ENCODE assay signal across 1 cellular context in genomic region chr12:109947511-109947910, GRCh38.
TF ChIP-seq lines count a peak whose summit lies in the region.

No MANE protein-coding gene starts in this region.

TF ChIP-seq in GM23338, 12 proteins besides CTCF, POLR2A, EP300 and RAD21 (continued from another document):
- TF ChIP-seq, protein P1, sequence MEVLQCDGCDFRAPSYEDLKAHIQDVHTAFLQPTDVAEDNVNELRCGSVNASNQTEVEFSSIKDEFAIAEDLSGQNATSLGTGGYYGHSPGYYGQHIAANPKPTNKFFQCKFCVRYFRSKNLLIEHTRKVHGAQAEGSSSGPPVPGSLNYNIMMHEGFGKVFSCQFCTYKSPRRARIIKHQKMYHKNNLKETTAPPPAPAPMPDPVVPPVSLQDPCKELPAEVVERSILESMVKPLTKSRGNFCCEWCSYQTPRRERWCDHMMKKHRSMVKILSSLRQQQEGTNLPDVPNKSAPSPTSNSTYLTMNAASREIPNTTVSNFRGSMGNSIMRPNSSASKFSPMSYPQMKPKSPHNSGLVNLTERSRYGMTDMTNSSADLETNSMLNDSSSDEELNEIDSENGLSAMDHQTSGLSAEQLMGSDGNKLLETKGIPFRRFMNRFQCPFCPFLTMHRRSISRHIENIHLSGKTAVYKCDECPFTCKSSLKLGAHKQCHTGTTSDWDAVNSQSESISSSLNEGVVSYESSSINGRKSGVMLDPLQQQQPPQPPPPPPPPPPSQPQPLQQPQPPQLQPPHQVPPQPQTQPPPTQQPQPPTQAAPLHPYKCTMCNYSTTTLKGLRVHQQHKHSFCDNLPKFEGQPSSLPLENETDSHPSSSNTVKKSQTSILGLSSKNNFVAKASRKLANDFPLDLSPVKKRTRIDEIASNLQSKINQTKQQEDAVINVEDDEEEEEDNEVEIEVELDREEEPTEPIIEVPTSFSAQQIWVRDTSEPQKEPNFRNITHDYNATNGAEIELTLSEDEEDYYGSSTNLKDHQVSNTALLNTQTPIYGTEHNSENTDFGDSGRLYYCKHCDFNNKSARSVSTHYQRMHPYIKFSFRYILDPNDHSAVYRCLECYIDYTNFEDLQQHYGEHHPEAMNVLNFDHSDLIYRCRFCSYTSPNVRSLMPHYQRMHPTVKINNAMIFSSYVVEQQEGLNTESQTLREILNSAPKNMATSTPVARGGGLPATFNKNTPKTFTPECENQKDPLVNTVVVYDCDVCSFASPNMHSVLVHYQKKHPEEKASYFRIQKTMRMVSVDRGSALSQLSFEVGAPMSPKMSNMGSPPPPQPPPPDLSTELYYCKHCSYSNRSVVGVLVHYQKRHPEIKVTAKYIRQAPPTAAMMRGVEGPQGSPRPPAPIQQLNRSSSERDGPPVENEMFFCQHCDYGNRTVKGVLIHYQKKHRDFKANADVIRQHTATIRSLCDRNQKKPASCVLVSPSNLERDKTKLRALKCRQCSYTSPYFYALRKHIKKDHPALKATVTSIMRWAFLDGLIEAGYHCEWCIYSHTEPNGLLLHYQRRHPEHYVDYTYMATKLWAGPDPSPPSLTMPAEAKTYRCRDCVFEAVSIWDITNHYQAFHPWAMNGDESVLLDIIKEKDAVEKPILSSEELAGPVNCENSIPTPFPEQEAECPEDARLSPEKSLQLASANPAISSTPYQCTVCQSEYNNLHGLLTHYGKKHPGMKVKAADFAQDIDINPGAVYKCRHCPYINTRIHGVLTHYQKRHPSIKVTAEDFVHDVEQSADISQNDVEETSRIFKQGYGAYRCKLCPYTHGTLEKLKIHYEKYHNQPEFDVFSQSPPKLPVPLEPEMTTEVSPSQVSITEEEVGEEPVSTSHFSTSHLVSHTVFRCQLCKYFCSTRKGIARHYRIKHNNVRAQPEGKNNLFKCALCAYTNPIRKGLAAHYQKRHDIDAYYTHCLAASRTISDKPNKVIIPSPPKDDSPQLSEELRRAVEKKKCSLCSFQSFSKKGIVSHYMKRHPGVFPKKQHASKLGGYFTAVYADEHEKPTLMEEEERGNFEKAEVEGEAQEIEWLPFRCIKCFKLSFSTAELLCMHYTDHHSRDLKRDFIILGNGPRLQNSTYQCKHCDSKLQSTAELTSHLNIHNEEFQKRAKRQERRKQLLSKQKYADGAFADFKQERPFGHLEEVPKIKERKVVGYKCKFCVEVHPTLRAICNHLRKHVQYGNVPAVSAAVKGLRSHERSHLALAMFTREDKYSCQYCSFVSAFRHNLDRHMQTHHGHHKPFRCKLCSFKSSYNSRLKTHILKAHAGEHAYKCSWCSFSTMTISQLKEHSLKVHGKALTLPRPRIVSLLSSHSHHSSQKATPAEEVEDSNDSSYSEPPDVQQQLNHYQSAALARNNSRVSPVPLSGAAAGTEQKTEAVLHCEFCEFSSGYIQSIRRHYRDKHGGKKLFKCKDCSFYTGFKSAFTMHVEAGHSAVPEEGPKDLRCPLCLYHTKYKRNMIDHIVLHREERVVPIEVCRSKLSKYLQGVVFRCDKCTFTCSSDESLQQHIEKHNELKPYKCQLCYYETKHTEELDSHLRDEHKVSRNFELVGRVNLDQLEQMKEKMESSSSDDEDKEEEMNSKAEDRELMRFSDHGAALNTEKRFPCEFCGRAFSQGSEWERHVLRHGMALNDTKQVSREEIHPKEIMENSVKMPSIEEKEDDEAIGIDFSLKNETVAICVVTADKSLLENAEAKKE (CRISPR knock-in tag; IDR thresholded peaks at IDR 0.05) = no peak
- no peak for TF ChIP-seq EZH2 (IDR thresholded peaks at IDR 0.05; ENCODE audit: low read depth, unreplicated experiment)
- TF ChIP-seq ZNF331 (CRISPR knock-in tag; IDR thresholded peaks at IDR 0.05; ENCODE audit: low read depth) = no peak
- TF ChIP-seq ZNF114 (CRISPR knock-in tag; IDR thresholded peaks at IDR 0.05) = no peak
- no peak for TF ChIP-seq POLR2AphosphoS5 (IDR thresholded peaks at IDR 0.05; ENCODE audit: low read depth)
- no peak for TF ChIP-seq CREB1 (CRISPR knock-in tag; IDR thresholded peaks at IDR 0.05; ENCODE audit: low read depth)
- TF ChIP-seq ETS1 (IDR thresholded peaks at IDR 0.05) = no peak
- no peak for TF ChIP-seq REST (IDR thresholded peaks at IDR 0.05; ENCODE audit: unreplicated experiment)
- TF ChIP-seq NANOG (IDR thresholded peaks at IDR 0.05; ENCODE audit: borderline replicate concordance) = no peak
